Comparison of ENCODE assay signal across 8 cellular contexts in genomic region chr2:232668805-232669444, GRCh38. TPM values are rescaled to one million over a fixed set of nuclear protein-coding genes. Genes with fewer than 3 reads are reported as not detected.
DNase-seq lines count a peak whose midpoint lies in the region; ATAC-seq and TF ChIP-seq lines count a peak whose summit lies in the region.

No MANE protein-coding gene starts in this region.

- H3K9me3 Mint-ChIP-seq in osteocyte (ENCODE audit: unreplicated experiment): no peaks in the 10 kb centered on the region

- no peaks in the 10 kb centered on the region for H4K20me1 ChIP-seq in PC-3 (ENCODE audit: low read length)

- no peak for TF ChIP-seq POLR2A in esophagus muscularis mucosa (IDR thresholded peaks at IDR 0.05; ENCODE audit: low read depth)

- H3K9me3 ChIP-seq in PC-3 (ENCODE audit: low read length) (no peaks in the 10 kb centered on the region), esophagus muscularis mucosa (no peaks in the 10 kb centered on the region)

- peaks cover 16% of the 10 kb centered on the region for H3K4me1 Mint-ChIP-seq in osteocyte (ENCODE audit: unreplicated experiment)

- DNase-seq in ELR (ENCODE audit: low read depth): peak; percentile 43
- peak; percentile 24 for DNase-seq in PC-3
- DNase-seq in esophagus muscularis mucosa (ENCODE audit: extremely low spot score): no peak
- DNase-seq in osteocyte (ENCODE audit: extremely low spot score, unreplicated experiment): no peak
- DNase-seq in NCI-H748 treated with DMSO at 0.1 percent for 48 hours (lab: John Stamatoyannopoulos, UW): no peak
- no peak for DNase-seq in GDM1 (lab: John Stamatoyannopoulos, UW)

- no peak overlapping the region for H3K27ac Mint-ChIP-seq in osteocyte (ENCODE audit: unreplicated experiment)

- H3F3A ChIP-seq in PC-3 (ENCODE audit: low read length, unreplicated experiment): no peaks in the 10 kb centered on the region

- no peak overlapping the region for H3K4me3 Mint-ChIP-seq in osteocyte (ENCODE audit: unreplicated experiment)

- H3K4me1 ChIP-seq in PC-3 (ENCODE audit: insufficient read depth, low read length) (peaks cover 9% of the 10 kb centered on the region; the same call in 1 of the 2 replicates), esophagus muscularis mucosa (peaks cover 0 to 17% (median 4%) of the 10 kb centered on the region in 4 donors)

- no peak overlapping the region for H3K27ac ChIP-seq in PC-3 (ENCODE audit: low read length)
- no peak overlapping the region for H3K27ac ChIP-seq in esophagus muscularis mucosa (replicated peaks in 1 of 4)

- no peaks in the 10 kb centered on the region for H3K36me3 ChIP-seq in PC-3 (ENCODE audit: low read depth, low read length)
- peaks cover 0 to 33% (median 5%) of the 10 kb centered on the region in 4 donors for H3K36me3 ChIP-seq in esophagus muscularis mucosa

- no peaks in the 10 kb centered on the region for H3K79me2 ChIP-seq in PC-3 (ENCODE audit: low read length)

- no peak overlapping the region for H3K4me3 ChIP-seq in PC-3 (ENCODE audit: low read length)
- H3K4me3 ChIP-seq in esophagus muscularis mucosa: no peak overlapping the region

- TF ChIP-seq CTCF in PC-3 (conservative IDR thresholded peaks at IDR 0.05; ENCODE audit: low read depth, low read length): peak; percentile 68
- TF ChIP-seq CTCF in esophagus muscularis mucosa (IDR thresholded peaks at IDR 0.05): peak; percentile 15 to 54 (median 19)
- peak; percentile 64 for TF ChIP-seq CTCF in osteocyte (IDR thresholded peaks at IDR 0.05)

- H3K4me2 ChIP-seq in PC-3 (ENCODE audit: low read length): no peak overlapping the region

- POLR2A ChIA-PET in PC-3 (lab: Charles Lee; ENCODE audit: unreplicated experiment): no interaction called here

- WGBS in esophagus muscularis mucosa: 61% methylated on average over 17 of the region's 17 CpGs

- H3K36me3 Mint-ChIP-seq in osteocyte (ENCODE audit: unreplicated experiment): peaks cover 30% of the 10 kb centered on the region

- no peak overlapping the region for H3K9ac ChIP-seq in PC-3 (ENCODE audit: low read length)

- no peaks in the 10 kb centered on the region for H3K9me2 ChIP-seq in PC-3 (replicated peaks; ENCODE audit: low read length)

- BruUV-seq in PC-3 (replicated peaks; lab: Mats Ljungman, UMichigan): no TSS peak

- H3K27me3 ChIP-seq in PC-3 (ENCODE audit: low read length): no peaks in the 10 kb centered on the region
- H3K27me3 ChIP-seq in esophagus muscularis mucosa: peaks cover 0 to 3% (median 0%) of the 10 kb centered on the region in 4 donors

- H2AFZ ChIP-seq in PC-3 (ENCODE audit: low read length): 0 out of 2 replicates have a peak overlapping the region, but pooled peaks have one; percentile 32

- ATAC-seq in PC-3 (peak; percentile 25; the same call in 1 of the 2 replicates), HG02981 (IDR thresholded peaks at IDR 0.05; ENCODE audit: unreplicated experiment) (no peak), GM18519 (IDR thresholded peaks at IDR 0.05; ENCODE audit: low FRiP score, unreplicated experiment) (no peak)

- no peaks in the 10 kb centered on the region for H3K27me3 Mint-ChIP-seq in osteocyte (ENCODE audit: unreplicated experiment)

- no peak for TF ChIP-seq EP300 in esophagus muscularis mucosa (IDR thresholded peaks at IDR 0.05)

- intact Hi-C loops in PC-3 (cut with micrococcal nuclease): loop anchor here (1.0 kb wide), 2 partner anchors 58 to 63 kb away; no protein-coding TSS in a partner anchor
- intact Hi-C loops in esophagus muscularis mucosa (cut with DNase I): no loop called here

- CTCF ChIA-PET in PC-3 (lab: Charles Lee): interaction anchor here (0.5 kb wide), 1 partner anchor 62 kb away, joined by 3 read pairs; no protein-coding TSS in a partner anchor

RNA-seq across cellular contexts. Expression of gene GIGYF2, which starts 28.2 kb away (rescaled TPM):
- total RNA-seq in PC-3 (2014; rRNA removed) (41.3 and 56.2 TPM in 2 replicates), esophagus muscularis mucosa (10 to 100 TPM; 54.2 to 64.7 (median 59.9) TPM), osteocyte (63.4 and 66.0 TPM in 2 replicates)

RNA-seq across cellular contexts. Expression of gene EFHD1, which starts 35.5 kb away (rescaled TPM):
- total RNA-seq in PC-3 (2014; rRNA removed) (0.07 TPM in 1 of 2 replicates, not detected in the other), esophagus muscularis mucosa (10 to 100 TPM; 13.3 to 23.7 (median 15.3) TPM), osteocyte (106 and 114 TPM in 2 replicates)

Comparison
In these comparisons a context has a peak if more than half of its experiments do, and no peak if none do; other contexts are left out.
1. DNase-seq: peak in ELR (single experiment) and PC-3 (single experiment); none in esophagus muscularis mucosa (single experiment), osteocyte (single experiment), NCI-H748 treated with DMSO at 0.1 percent for 48 hours (single experiment) and GDM1 (single experiment).
2. RNA of gene EFHD1, which starts 35.5 kb away (total RNA-seq): 106 to 114 TPM in osteocyte and 13.3 to 23.7 TPM in esophagus muscularis mucosa; 0.07 TPM in PC-3; every median in the first group is over 10 times any median in the second.
3. Peak in every context shown above with its lines, with median percentiles within 50 percentile points of each other: CTCF ChIP-seq.